Comparison of ENCODE assay signal across 14 cellular contexts in the genomic region with DNA sequence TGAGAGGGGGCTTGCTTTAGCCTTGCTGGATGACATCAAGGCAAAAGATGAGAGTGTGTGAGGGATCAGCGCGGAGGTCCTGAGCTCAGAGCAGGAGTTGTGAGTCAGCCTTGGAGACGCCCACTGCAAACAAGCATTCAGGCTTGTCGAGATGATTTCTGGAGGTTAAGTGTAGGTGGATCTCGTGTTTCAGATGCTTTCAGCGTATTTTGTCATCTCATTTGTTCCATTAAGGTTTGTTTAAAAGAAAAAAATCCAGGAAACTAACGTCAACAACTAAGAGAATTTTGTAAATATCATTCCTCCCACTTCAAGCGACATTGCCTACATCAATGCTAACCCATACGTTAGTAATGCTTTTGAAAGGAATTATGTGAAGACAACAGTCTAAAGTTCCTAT.
DNase-seq lines count a peak whose midpoint lies in the region; ATAC-seq and TF ChIP-seq lines count a peak whose summit lies in the region.
"Had no signal": no experiment of that assay in that cellular context is flagged by ENCODE, and none has a peak within 500 bp of the region (broad histone marks: within the 10 kb centered on the region; RNA-seq: fewer than 3 reads in every experiment).

No MANE protein-coding gene starts in this region.

- H3K36me3 Mint-ChIP-seq in activated CD8-positive, alpha-beta T cell treated with anti-CD3 and anti-CD28 coated beads for 36 hours (ENCODE audit: low read depth) = no peaks in the 10 kb centered on the region
- H3K36me3 Mint-ChIP-seq in activated CD8-positive, alpha-beta T cell treated with anti-CD3 and anti-CD28 coated beads, Interleukin-2, amount 10 ng/mL, durations not matched to agents 7 days and 5 days (ENCODE audit: low read depth) = no peaks in the 10 kb centered on the region
- H3K36me3 Mint-ChIP-seq: T-cell had no signal

- no peak overlapping the region for H3K4me3 Mint-ChIP-seq in activated CD8-positive, alpha-beta T cell treated with anti-CD3 and anti-CD28 coated beads for 36 hours
- H3K4me3 Mint-ChIP-seq in activated CD8-positive, alpha-beta T cell treated with anti-CD3 and anti-CD28 coated beads, Interleukin-2, amount 10 ng/mL, durations not matched to agents 7 days and 5 days = no peak overlapping the region
- H3K4me3 Mint-ChIP-seq: T-cell had no signal

- POLR2A ChIA-PET in activated CD8-positive, alpha-beta T cell treated with anti-CD3 and anti-CD28 coated beads for 36 hours (lab: Charles Lee) = no interaction called here
- POLR2A ChIA-PET in activated CD8-positive, alpha-beta T cell treated with anti-CD3 and anti-CD28 coated beads, Interleukin-2, amount 10 ng/mL, durations not matched to agents 7 days and 5 days (lab: Charles Lee) = no interaction called here

- peak; percentile 58 for ATAC-seq in activated CD8-positive, alpha-beta T cell treated with anti-CD3 and anti-CD28 coated beads for 36 hours
- no peak for ATAC-seq in activated CD8-positive, alpha-beta T cell treated with anti-CD3 and anti-CD28 coated beads, Interleukin-2, amount 10 ng/mL, durations not matched to agents 7 days and 5 days
- ATAC-seq in HG02981 (IDR thresholded peaks at IDR 0.05; ENCODE audit: unreplicated experiment) = no peak
- ATAC-seq in HG03378 (IDR thresholded peaks at IDR 0.05; ENCODE audit: unreplicated experiment) = no peak
- ATAC-seq in GM21619 (IDR thresholded peaks at IDR 0.05; ENCODE audit: unreplicated experiment) = no peak
- ATAC-seq: HCT116, T-cell had no signal

- H3K4me1 Mint-ChIP-seq in activated CD8-positive, alpha-beta T cell treated with anti-CD3 and anti-CD28 coated beads for 36 hours (ENCODE audit: low read depth) = peaks cover 2% of the 10 kb centered on the region
- H3K4me1 Mint-ChIP-seq in activated CD8-positive, alpha-beta T cell treated with anti-CD3 and anti-CD28 coated beads, Interleukin-2, amount 10 ng/mL, durations not matched to agents 7 days and 5 days (ENCODE audit: low read depth) = no peaks in the 10 kb centered on the region
- H3K4me1 Mint-ChIP-seq: T-cell had no signal

- no peak overlapping the region for H3K27ac Mint-ChIP-seq in activated CD8-positive, alpha-beta T cell treated with anti-CD3 and anti-CD28 coated beads for 36 hours
- no peak overlapping the region for H3K27ac Mint-ChIP-seq in activated CD8-positive, alpha-beta T cell treated with anti-CD3 and anti-CD28 coated beads, Interleukin-2, amount 10 ng/mL, durations not matched to agents 7 days and 5 days
- H3K27ac Mint-ChIP-seq: T-cell had no signal

- DNase-seq in activated CD8-positive, alpha-beta T cell treated with anti-CD3 and anti-CD28 coated beads for 36 hours = peak; percentile 27
- no peak for DNase-seq in activated CD8-positive, alpha-beta T cell treated with anti-CD3 and anti-CD28 coated beads, Interleukin-2, amount 10 ng/mL, durations not matched to agents 7 days and 5 days
- DNase-seq in amniotic epithelial cell (ENCODE audit: low read depth) (peak; percentile 65), kidney tubule cell (ENCODE audit: low spot score) (peak; percentile 25)
- peak; percentile 27 for DNase-seq in stimulated activated CD8-positive, alpha-beta memory T cell treated with anti-CD3 and anti-CD28 coated beads, Interleukin-4, amount 100 ng/mL, for 48 hours
- DNase-seq: BE2C, dermis blood vessel endothelial cell, NCI-H69, T-cell, tibial artery had no signal

- intact Hi-C loops in activated CD8-positive, alpha-beta T cell treated with anti-CD3 and anti-CD28 coated beads for 36 hours (cut with micrococcal nuclease) = no loop called here

- TF ChIP-seq CTCF in activated CD8-positive, alpha-beta T cell treated with anti-CD3 and anti-CD28 coated beads for 36 hours (IDR thresholded peaks at IDR 0.05) = no peak

- peaks cover 8% of the 10 kb centered on the region for H3K9me3 Mint-ChIP-seq in activated CD8-positive, alpha-beta T cell treated with anti-CD3 and anti-CD28 coated beads for 36 hours
- peaks cover 7% of the 10 kb centered on the region for H3K9me3 Mint-ChIP-seq in activated CD8-positive, alpha-beta T cell treated with anti-CD3 and anti-CD28 coated beads, Interleukin-2, amount 10 ng/mL, durations not matched to agents 7 days and 5 days (ENCODE audit: insufficient read depth)

- CTCF ChIA-PET in activated CD8-positive, alpha-beta T cell treated with anti-CD3 and anti-CD28 coated beads for 36 hours (lab: Charles Lee) = no interaction called here
- CTCF ChIA-PET in activated CD8-positive, alpha-beta T cell treated with anti-CD3 and anti-CD28 coated beads, Interleukin-2, amount 10 ng/mL, durations not matched to agents 7 days and 5 days (lab: Charles Lee) = no interaction called here

- no peaks in the 10 kb centered on the region for H3K27me3 Mint-ChIP-seq in activated CD8-positive, alpha-beta T cell treated with anti-CD3 and anti-CD28 coated beads for 36 hours
- no peaks in the 10 kb centered on the region for H3K27me3 Mint-ChIP-seq in activated CD8-positive, alpha-beta T cell treated with anti-CD3 and anti-CD28 coated beads, Interleukin-2, amount 10 ng/mL, durations not matched to agents 7 days and 5 days (ENCODE audit: low read depth)
- H3K27me3 Mint-ChIP-seq: T-cell had no signal
